ENCODE assay signal across 8 cellular contexts in genomic region chr9:8856686-8857329, GRCh38.
DNase-seq lines count a peak whose midpoint lies in the region; ATAC-seq and TF ChIP-seq lines count a peak whose summit lies in the region.

No MANE protein-coding gene starts in this region.

- no peaks in the 10 kb centered on the region for H3K9me3 Mint-ChIP-seq in natural killer cell
- peaks cover 3% of the 10 kb centered on the region for H3K9me3 Mint-ChIP-seq in natural killer cell treated with Interleukin-12 subunit alpha and Interleukin-12 subunit beta and Interleukin-15 and Interleukin-18, amount 100 ng/mL, for 72 hours

- H3K4me1 Mint-ChIP-seq in natural killer cell: peaks cover 4 to 8% of the 10 kb centered on the region in 2 donors
- no peaks in the 10 kb centered on the region for H3K4me1 Mint-ChIP-seq in natural killer cell treated with Interleukin-12 subunit alpha and Interleukin-12 subunit beta and Interleukin-15 and Interleukin-18, amount 100 ng/mL, for 72 hours (ENCODE audit: low read depth in 2 of 2)

- peak overlapping the region; percentile 90 for H3K4me3 ChIP-seq in mesodermal cell (ENCODE audit: extremely low read depth, insufficient read depth, low read length, poor library complexity, severe bottlenecking)

- H3K36me3 Mint-ChIP-seq in natural killer cell: no peaks in the 10 kb centered on the region
- H3K36me3 Mint-ChIP-seq in natural killer cell treated with Interleukin-12 subunit alpha and Interleukin-12 subunit beta and Interleukin-15 and Interleukin-18, amount 100 ng/mL, for 72 hours: peaks cover 5% of the 10 kb centered on the region

- TF ChIP-seq CTCF in natural killer cell (IDR thresholded peaks at IDR 0.05) (no peak), foreskin keratinocyte (conservative IDR thresholded peaks at IDR 0.05) (no peak)

- intact Hi-C loops in natural killer cell (cut with micrococcal nuclease): no loop called here

- peaks cover 25 to 43% of the 10 kb centered on the region in 2 donors for H3K27me3 Mint-ChIP-seq in natural killer cell (ENCODE audit: low read depth in 2 of 2)
- H3K27me3 Mint-ChIP-seq in natural killer cell treated with Interleukin-12 subunit alpha and Interleukin-12 subunit beta and Interleukin-15 and Interleukin-18, amount 100 ng/mL, for 72 hours: peaks cover 28 to 31% of the 10 kb centered on the region in 2 donors

- WGBS in mesodermal cell (ENCODE audit: insufficient coverage in 2 of 2), 2 experiments: 10 to 44% methylated on average over 1 to 3 of the region's 14 CpGs

- no peaks in the 10 kb centered on the region for H3K36me3 ChIP-seq in mesodermal cell (ENCODE audit: control insufficient read depth, insufficient read depth, low read length)

- peaks cover 69% of the 10 kb centered on the region for H3K27me3 ChIP-seq in foreskin keratinocyte

- peaks cover 10% of the 10 kb centered on the region for H3K4me1 ChIP-seq in mesodermal cell (ENCODE audit: control insufficient read depth, insufficient read depth, low read length, poor library complexity, severe bottlenecking)
- no peaks in the 10 kb centered on the region for H3K4me1 ChIP-seq in foreskin keratinocyte

- peak overlapping the region; percentile 7 for H3K4me3 Mint-ChIP-seq in natural killer cell
- H3K4me3 Mint-ChIP-seq in natural killer cell treated with Interleukin-12 subunit alpha and Interleukin-12 subunit beta and Interleukin-15 and Interleukin-18, amount 100 ng/mL, for 72 hours: no peak overlapping the region

- DNase-seq in natural killer cell: no peak
- no peak for DNase-seq in natural killer cell treated with Interleukin-12 subunit alpha and Interleukin-12 subunit beta and Interleukin-15 and Interleukin-18, amount 100 ng/mL, for 72 hours (ENCODE audit: low spot score)
- no peak for DNase-seq in NCI-H1930 (lab: John Stamatoyannopoulos, UW)
- DNase-seq in foreskin keratinocyte: no peak
- no peak for DNase-seq in NCI-H187 (lab: John Stamatoyannopoulos, UW)

- H3K9me3 ChIP-seq in mesodermal cell (ENCODE audit: control insufficient read depth, low read length): no peaks in the 10 kb centered on the region

- ATAC-seq in natural killer cell: no peak
- ATAC-seq in natural killer cell treated with Interleukin-12 subunit alpha and Interleukin-12 subunit beta and Interleukin-15 and Interleukin-18, amount 100 ng/mL, for 72 hours: no peak
- no peak for ATAC-seq in foreskin keratinocyte
- no peak for ATAC-seq in HG02852 (IDR thresholded peaks at IDR 0.05; ENCODE audit: unreplicated experiment)

- H3K27ac ChIP-seq in cingulate gyrus (ENCODE audit: low read depth, low read length): peak overlapping the region; percentile 93
- H3K27ac ChIP-seq in mesodermal cell (ENCODE audit: low read depth, low read length, severe bottlenecking): peak overlapping the region; percentile 67
- no peak overlapping the region for H3K27ac ChIP-seq in foreskin keratinocyte

- no peak overlapping the region for H3K27ac Mint-ChIP-seq in natural killer cell
- no peak overlapping the region for H3K27ac Mint-ChIP-seq in natural killer cell treated with Interleukin-12 subunit alpha and Interleukin-12 subunit beta and Interleukin-15 and Interleukin-18, amount 100 ng/mL, for 72 hours
